ENCODE assay signal across 8 cellular contexts in genomic region chr6:26103141-26103769, GRCh38. TPM values are rescaled to one million over a fixed set of nuclear protein-coding genes. Genes with fewer than 3 reads are reported as not detected.
A peak's percentile ranks its signal among the peaks of the same experiment; 100 is the strongest.
DNase-seq lines count a peak whose midpoint lies in the region; ATAC-seq and TF ChIP-seq lines count a peak whose summit lies in the region.

No MANE protein-coding gene starts in this region.

- H3K4me1 Mint-ChIP-seq in T-helper 2 cell treated with Interferon-gamma antibody and Interleukin-4, amounts not matched to agents 5 μg/mL and 100 μg/mL, for 36 hours (ENCODE audit: low read depth) = peaks cover 18% of the 10 kb centered on the region
- H3K4me1 Mint-ChIP-seq in activated T-helper 17 cell treated with anti-CD3 and anti-CD28 coated beads, Interleukin-2, amount 50 U/mL, for 72 hours = peaks cover 12% of the 10 kb centered on the region
- peaks cover 18% of the 10 kb centered on the region for H3K4me1 Mint-ChIP-seq in stimulated activated effector memory CD8-positive, alpha-beta T cell treated with anti-CD3 and anti-CD28 coated beads, Interleukin-12 subunit alpha, Interleukin-12 subunit beta, amount 100 ng/mL, for 72 hours

- no peak for DNase-seq in T-helper 2 cell treated with Interferon-gamma antibody and Interleukin-4, amounts not matched to agents 5 μg/mL and 100 μg/mL, for 36 hours (ENCODE audit: low spot score)
- no peak for DNase-seq in T-helper 2 cell
- DNase-seq in left ventricle myocardium inferior = no peak
- DNase-seq in stimulated activated effector memory CD8-positive, alpha-beta T cell treated with anti-CD3 and anti-CD28 coated beads, Interleukin-12 subunit alpha, Interleukin-12 subunit beta, amount 100 ng/mL, for 72 hours (ENCODE audit: low spot score in 2 of 2) = no peak
- DNase-seq in stimulated activated CD4-positive, alpha-beta T cell treated with anti-CD3 and anti-CD28 coated beads, Interleukin-2, amount 100 ng/mL, for 48 hours = no peak
- no peak for DNase-seq in superior temporal gyrus (ENCODE audit: extremely low spot score)

- H3K4me3 Mint-ChIP-seq in T-helper 2 cell treated with Interferon-gamma antibody and Interleukin-4, amounts not matched to agents 5 μg/mL and 100 μg/mL, for 36 hours = peak overlapping the region; percentile 92
- peak overlapping the region; percentile 95 for H3K4me3 Mint-ChIP-seq in activated T-helper 17 cell treated with anti-CD3 and anti-CD28 coated beads, Interleukin-2, amount 50 U/mL, for 72 hours
- peak overlapping the region; percentile 75 for H3K4me3 Mint-ChIP-seq in stimulated activated effector memory CD8-positive, alpha-beta T cell treated with anti-CD3 and anti-CD28 coated beads, Interleukin-12 subunit alpha, Interleukin-12 subunit beta, amount 100 ng/mL, for 72 hours

- H3K27me3 ChIP-seq in left ventricle myocardium inferior (ENCODE audit: low read depth) = no peaks in the 10 kb centered on the region

- no peaks in the 10 kb centered on the region for H3K36me3 ChIP-seq in left ventricle myocardium inferior

- H3K9me3 ChIP-seq in left ventricle myocardium inferior (replicated peaks) = no peaks in the 10 kb centered on the region

- peak overlapping the region; percentile 74 for H3K4me3 ChIP-seq in left ventricle myocardium inferior

- H3K27ac Mint-ChIP-seq in T-helper 2 cell treated with Interferon-gamma antibody and Interleukin-4, amounts not matched to agents 5 μg/mL and 100 μg/mL, for 36 hours = peak overlapping the region; percentile 99
- H3K27ac Mint-ChIP-seq in activated T-helper 17 cell treated with anti-CD3 and anti-CD28 coated beads, Interleukin-2, amount 50 U/mL, for 72 hours = peak overlapping the region; percentile 100
- H3K27ac Mint-ChIP-seq in stimulated activated effector memory CD8-positive, alpha-beta T cell treated with anti-CD3 and anti-CD28 coated beads, Interleukin-12 subunit alpha, Interleukin-12 subunit beta, amount 100 ng/mL, for 72 hours = peak overlapping the region; percentile 99

- TF ChIP-seq CTCF in left ventricle myocardium inferior (IDR thresholded peaks at IDR 0.05; ENCODE audit: borderline replicate concordance) = no peak

- H3K36me3 Mint-ChIP-seq in T-helper 2 cell treated with Interferon-gamma antibody and Interleukin-4, amounts not matched to agents 5 μg/mL and 100 μg/mL, for 36 hours (ENCODE audit: low read depth) = peaks cover 2% of the 10 kb centered on the region
- peaks cover 9% of the 10 kb centered on the region for H3K36me3 Mint-ChIP-seq in activated T-helper 17 cell treated with anti-CD3 and anti-CD28 coated beads, Interleukin-2, amount 50 U/mL, for 72 hours (ENCODE audit: low read depth)
- H3K36me3 Mint-ChIP-seq in stimulated activated effector memory CD8-positive, alpha-beta T cell treated with anti-CD3 and anti-CD28 coated beads, Interleukin-12 subunit alpha, Interleukin-12 subunit beta, amount 100 ng/mL, for 72 hours = peaks cover 12% of the 10 kb centered on the region

- H3K4me1 ChIP-seq in left ventricle myocardium inferior = peaks cover 14% of the 10 kb centered on the region

- H3K27ac ChIP-seq in left ventricle myocardium inferior (replicated peaks) = peak overlapping the region; percentile 89

- H3K9me3 Mint-ChIP-seq in T-helper 2 cell treated with Interferon-gamma antibody and Interleukin-4, amounts not matched to agents 5 μg/mL and 100 μg/mL, for 36 hours = no peaks in the 10 kb centered on the region
- no peaks in the 10 kb centered on the region for H3K9me3 Mint-ChIP-seq in activated T-helper 17 cell treated with anti-CD3 and anti-CD28 coated beads, Interleukin-2, amount 50 U/mL, for 72 hours
- H3K9me3 Mint-ChIP-seq in stimulated activated effector memory CD8-positive, alpha-beta T cell treated with anti-CD3 and anti-CD28 coated beads, Interleukin-12 subunit alpha, Interleukin-12 subunit beta, amount 100 ng/mL, for 72 hours = no peaks in the 10 kb centered on the region

- peak; percentile 74 for ATAC-seq in HG03175 (IDR thresholded peaks at IDR 0.05; ENCODE audit: unreplicated experiment)
- peak; percentile 89 for ATAC-seq in activated T-helper 17 cell treated with anti-CD3 and anti-CD28 coated beads, Interleukin-2, amount 50 U/mL, for 72 hours (replicated peaks)
- peak; percentile 88 for ATAC-seq in stimulated activated effector memory CD8-positive, alpha-beta T cell treated with anti-CD3 and anti-CD28 coated beads, Interleukin-12 subunit alpha, Interleukin-12 subunit beta, amount 100 ng/mL, for 72 hours

- intact Hi-C loops in left ventricle myocardium inferior (cut with micrococcal nuclease) = no loop called here

- H3K27me3 Mint-ChIP-seq in T-helper 2 cell treated with Interferon-gamma antibody and Interleukin-4, amounts not matched to agents 5 μg/mL and 100 μg/mL, for 36 hours (ENCODE audit: low read depth) = peaks cover 9% of the 10 kb centered on the region
- H3K27me3 Mint-ChIP-seq in activated T-helper 17 cell treated with anti-CD3 and anti-CD28 coated beads, Interleukin-2, amount 50 U/mL, for 72 hours = no peaks in the 10 kb centered on the region

RNA-seq across cellular contexts. Expression of gene HFE, which starts 16.0 kb away (rescaled TPM):
- 1 to 10 TPM; 1.7 to 2.1 TPM for total RNA-seq in activated T-helper 17 cell treated with anti-CD3 and anti-CD28 coated beads, Interleukin-2, amount 50 U/mL, for 72 hours
- total RNA-seq in left ventricle myocardium inferior = 3.4 TPM
